Comparison of ENCODE assay signal across 1 cellular context in the genomic region with DNA sequence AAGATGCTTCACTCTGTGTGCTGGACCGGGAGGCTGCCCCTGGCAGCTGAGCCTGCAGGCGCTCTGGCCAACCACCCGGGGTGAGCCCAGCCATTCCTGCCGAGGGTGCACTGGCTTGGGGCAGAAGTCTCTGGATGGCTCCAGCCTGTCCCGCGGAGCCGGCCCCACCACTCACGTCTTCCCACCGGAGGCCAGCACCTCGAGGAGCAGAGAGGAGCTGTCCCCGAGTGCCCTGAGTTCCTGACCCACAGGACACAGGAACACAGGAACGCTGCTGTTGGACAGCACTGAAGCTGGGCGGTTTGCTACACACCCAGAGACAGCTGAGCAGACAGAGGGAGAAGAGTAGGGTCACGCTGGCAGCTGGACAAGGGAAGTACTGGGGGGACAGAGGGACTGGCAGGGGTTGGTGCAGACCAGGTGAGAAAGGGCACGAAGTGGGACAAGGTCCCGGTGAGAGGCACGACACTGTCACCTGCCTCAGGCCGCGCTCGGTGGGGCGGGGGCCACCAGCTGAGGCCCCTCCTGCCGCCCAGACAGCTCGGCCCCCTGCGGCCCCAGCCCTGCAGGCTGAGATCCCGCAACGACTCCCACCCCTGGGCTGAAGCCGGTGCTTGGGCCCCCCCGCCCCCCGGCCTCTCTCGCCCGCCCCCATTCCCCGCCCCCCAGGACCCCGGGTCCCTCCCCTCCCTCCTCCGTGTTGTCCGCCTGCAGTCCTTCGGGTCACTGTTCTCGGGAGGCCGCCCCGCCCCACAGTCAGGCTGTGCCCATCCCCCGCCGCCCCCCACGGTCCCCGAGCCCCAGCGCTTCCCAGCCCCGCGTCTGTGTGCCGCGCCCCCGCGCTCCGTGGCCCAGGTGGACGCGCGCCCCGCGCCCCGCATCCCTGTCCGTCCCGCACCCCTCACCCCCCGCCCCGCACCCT.
TF ChIP-seq lines count a peak whose summit lies in the region.

No MANE protein-coding gene starts in this region.

TF ChIP-seq in A549, 52 proteins besides CTCF, POLR2A, EP300 and RAD21:
- TF ChIP-seq ZSCAN20 (CRISPR knock-in tag; IDR thresholded peaks at IDR 0.05) (no peak), HDAC2 (IDR thresholded peaks at IDR 0.05) (no peak), CHD2 (IDR thresholded peaks at IDR 0.05; ENCODE audit: low read length, partially characterized antibody) (no peak), JUN (IDR thresholded peaks at IDR 0.05) (no peak), CBX8 (IDR thresholded peaks at IDR 0.05) (no peak), EHF (CRISPR knock-in tag; IDR thresholded peaks at IDR 0.05) (no peak), FOXS1 (CRISPR knock-in tag; IDR thresholded peaks at IDR 0.05) (no peak)
